In genomic region chr10:124704428-124704805, GRCh38 we compare ENCODE assay signal across 9 cellular contexts. TPM values are rescaled to one million over a fixed set of nuclear protein-coding genes. Genes with fewer than 3 reads are reported as not detected.
DNase-seq lines count a peak whose midpoint lies in the region; ATAC-seq and TF ChIP-seq lines count a peak whose summit lies in the region.
"Had no signal": no experiment of that assay in that cellular context is flagged by ENCODE, and none has a peak within 500 bp of the region (broad histone marks: within the 10 kb centered on the region; RNA-seq: fewer than 3 reads in every experiment).

No MANE protein-coding gene starts in this region.

- DNase-seq in activated naive CD4-positive, alpha-beta T cell treated with Interleukin-2 at 50 U/mL for 16 hours: no peak
- DNase-seq in caudate nucleus (lab: John Stamatoyannopoulos, UW) (peak in 1 of 61 donors; percentile 51), upper lobe of right lung (no peak), DMS79 (lab: John Stamatoyannopoulos, UW) (no peak), germinal center (ENCODE audit: low spot score) (no peak)
- no peak for DNase-seq in natural killer cell treated with Interleukin-12 subunit alpha and Interleukin-12 subunit beta and Interleukin-15 and Interleukin-18, amount 100 ng/mL, for 72 hours (ENCODE audit: low spot score)

- H3K4me3 Mint-ChIP-seq in activated naive CD4-positive, alpha-beta T cell treated with anti-CD3 and anti-CD28 coated beads, Interleukin-2, amount 50 U/mL, for 24 hours: no peak overlapping the region
- H3K4me3 Mint-ChIP-seq in natural killer cell treated with Interleukin-12 subunit alpha and Interleukin-12 subunit beta and Interleukin-15 and Interleukin-18, amount 100 ng/mL, for 72 hours: peak overlapping the region; percentile 11

- ATAC-seq in natural killer cell treated with Interleukin-12 subunit alpha and Interleukin-12 subunit beta and Interleukin-15 and Interleukin-18, amount 100 ng/mL, for 72 hours: no peak
- no peak for ATAC-seq in upper lobe of right lung
- ATAC-seq in HG02884 (IDR thresholded peaks at IDR 0.05; ENCODE audit: unreplicated experiment): no peak
- ATAC-seq: activated CD4-positive, CD25-positive, alpha-beta regulatory T cell treated with anti-CD3 and anti-CD28 coated beads, Interleukin-2, amount 50 U/mL, for 24 hours had no signal

- peaks cover 95% of the 10 kb centered on the region for H3K4me1 ChIP-seq in upper lobe of right lung

- H3K27me3 ChIP-seq in upper lobe of right lung: no peaks in the 10 kb centered on the region

- TF ChIP-seq CTCF in upper lobe of right lung (IDR thresholded peaks at IDR 0.05): no peak

- no peak overlapping the region for H3K4me3 ChIP-seq in upper lobe of right lung

- no peaks in the 10 kb centered on the region for H3K9me3 Mint-ChIP-seq in activated naive CD4-positive, alpha-beta T cell treated with anti-CD3 and anti-CD28 coated beads, Interleukin-2, amount 50 U/mL, for 24 hours
- no peaks in the 10 kb centered on the region for H3K9me3 Mint-ChIP-seq in natural killer cell treated with Interleukin-12 subunit alpha and Interleukin-12 subunit beta and Interleukin-15 and Interleukin-18, amount 100 ng/mL, for 72 hours

- no peaks in the 10 kb centered on the region for H3K27me3 Mint-ChIP-seq in activated naive CD4-positive, alpha-beta T cell treated with anti-CD3 and anti-CD28 coated beads, Interleukin-2, amount 50 U/mL, for 24 hours
- H3K27me3 Mint-ChIP-seq in natural killer cell treated with Interleukin-12 subunit alpha and Interleukin-12 subunit beta and Interleukin-15 and Interleukin-18, amount 100 ng/mL, for 72 hours: no peaks in the 10 kb centered on the region

- H3K27ac ChIP-seq in caudate nucleus (ENCODE audit: low read depth, low read length) (peak overlapping the region; percentile 99), upper lobe of right lung (peak overlapping the region; percentile 87)

- H3K36me3 Mint-ChIP-seq in activated naive CD4-positive, alpha-beta T cell treated with anti-CD3 and anti-CD28 coated beads, Interleukin-2, amount 50 U/mL, for 24 hours: peaks cover 4% of the 10 kb centered on the region
- H3K36me3 Mint-ChIP-seq in natural killer cell treated with Interleukin-12 subunit alpha and Interleukin-12 subunit beta and Interleukin-15 and Interleukin-18, amount 100 ng/mL, for 72 hours: peaks cover 4% of the 10 kb centered on the region

- no peaks in the 10 kb centered on the region for H3K9me3 ChIP-seq in upper lobe of right lung

- peaks cover 97% of the 10 kb centered on the region for H3K4me1 Mint-ChIP-seq in activated naive CD4-positive, alpha-beta T cell treated with anti-CD3 and anti-CD28 coated beads, Interleukin-2, amount 50 U/mL, for 24 hours
- H3K4me1 Mint-ChIP-seq in natural killer cell treated with Interleukin-12 subunit alpha and Interleukin-12 subunit beta and Interleukin-15 and Interleukin-18, amount 100 ng/mL, for 72 hours (ENCODE audit: low read depth in 2 of 2): peaks cover 88 to 90% of the 10 kb centered on the region in 2 donors

- intact Hi-C loops in upper lobe of right lung (cut with DNase I): no loop called here

- H3K36me3 ChIP-seq in upper lobe of right lung: no peaks in the 10 kb centered on the region

- H3K27ac Mint-ChIP-seq in activated naive CD4-positive, alpha-beta T cell treated with anti-CD3 and anti-CD28 coated beads, Interleukin-2, amount 50 U/mL, for 24 hours: peak overlapping the region; percentile 32
- peak overlapping the region; percentile 93 to 94 for H3K27ac Mint-ChIP-seq in natural killer cell treated with Interleukin-12 subunit alpha and Interleukin-12 subunit beta and Interleukin-15 and Interleukin-18, amount 100 ng/mL, for 72 hours

RNA-seq across cellular contexts. Expression of gene FAM53B, which starts 39.8 kb away (rescaled TPM):
- total RNA-seq in natural killer cell treated with Interleukin-12 subunit alpha and Interleukin-12 subunit beta and Interleukin-15 and Interleukin-18, amount 100 ng/mL, for 72 hours: 10 to 100 TPM; 16.6 to 21.8 TPM
- 31.4 TPM for total RNA-seq in upper lobe of right lung
